Comparison of ENCODE assay signal across 1 cellular context in genomic region chr2:109614715-109615636, GRCh38.
TF ChIP-seq lines count a peak whose summit lies in the region.

No MANE protein-coding gene starts in this region.

TF ChIP-seq in endothelial cell of umbilical vein, 7 proteins besides CTCF, POLR2A, EP300 and RAD21 (continued from another document):
- TF ChIP-seq JUN (IDR thresholded peaks at IDR 0.05; ENCODE audit: borderline replicate concordance, insufficient read depth, insufficient read length, low read depth): no peak
- no peak for TF ChIP-seq FOS (IDR thresholded peaks at IDR 0.05; ENCODE audit: borderline replicate concordance, insufficient read depth, low read length)
- no peak for TF ChIP-seq EZH2 (IDR thresholded peaks at IDR 0.05; ENCODE audit: borderline replicate concordance, low read depth, low read length, severe bottlenecking)
- no peak for TF ChIP-seq POLR2AphosphoS5 (IDR thresholded peaks at IDR 0.05; ENCODE audit: insufficient read depth, low read depth, low read length)
- TF ChIP-seq MYC (IDR thresholded peaks at IDR 0.05; ENCODE audit: low read depth, low read length): no peak
